In the genomic region with DNA sequence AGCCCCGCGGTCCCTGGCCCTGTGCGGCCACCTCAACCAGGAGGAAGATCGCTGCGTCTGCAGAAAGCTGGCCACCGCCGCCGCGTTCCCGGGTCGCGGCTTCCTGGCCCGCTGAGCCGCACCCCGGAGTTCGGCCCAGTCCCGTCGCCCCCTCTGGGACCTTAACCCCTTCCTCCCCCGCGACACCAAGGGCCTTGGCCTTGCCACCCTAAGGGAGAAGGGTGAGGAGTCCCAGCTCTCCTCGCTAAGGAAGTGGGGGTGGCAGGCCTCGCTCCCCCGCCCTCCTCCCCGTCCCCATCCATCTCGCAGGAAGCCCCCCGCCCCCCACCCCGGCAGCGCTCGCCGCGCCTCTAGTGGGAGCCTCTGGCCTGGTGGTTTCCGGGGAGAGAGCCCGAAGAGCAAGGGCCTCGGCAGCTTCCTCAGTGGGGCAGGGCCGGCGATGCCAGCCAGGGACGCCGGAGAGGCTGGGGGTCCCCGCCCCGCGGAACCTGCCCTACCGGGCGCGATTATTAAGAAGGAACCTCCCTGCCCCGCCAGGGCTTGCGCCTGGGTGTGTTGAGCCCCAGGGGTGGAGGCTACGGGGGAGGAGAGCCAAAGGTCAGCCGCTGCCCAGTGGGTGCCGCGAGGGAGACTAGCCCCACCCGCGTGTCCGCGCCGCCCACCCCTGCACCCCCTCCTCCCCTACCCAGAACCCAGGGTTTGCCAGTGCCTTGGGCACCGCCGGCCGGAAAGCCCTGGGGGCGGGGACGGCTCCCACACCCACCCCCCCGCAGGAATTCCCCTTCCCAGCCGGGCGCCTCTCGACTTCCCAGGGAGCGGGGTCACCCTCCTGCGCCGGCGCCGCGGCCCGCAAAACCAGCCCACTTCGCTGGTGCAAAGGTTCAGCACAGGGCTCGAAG, we compare ENCODE assay signal across 1 cellular context.
TF ChIP-seq lines count a peak whose summit lies in the region.

No MANE protein-coding gene starts in this region.

TF ChIP-seq in HepG2, 621 proteins besides CTCF, POLR2A, EP300 and RAD21 (continues in another document):
- 0 out of 2 replicates have a peak, but pooled peaks have one; percentile 7 for TF ChIP-seq ZNF430 (CRISPR knock-in tag; IDR thresholded peaks at IDR 0.05)
- TF ChIP-seq, protein P1, sequence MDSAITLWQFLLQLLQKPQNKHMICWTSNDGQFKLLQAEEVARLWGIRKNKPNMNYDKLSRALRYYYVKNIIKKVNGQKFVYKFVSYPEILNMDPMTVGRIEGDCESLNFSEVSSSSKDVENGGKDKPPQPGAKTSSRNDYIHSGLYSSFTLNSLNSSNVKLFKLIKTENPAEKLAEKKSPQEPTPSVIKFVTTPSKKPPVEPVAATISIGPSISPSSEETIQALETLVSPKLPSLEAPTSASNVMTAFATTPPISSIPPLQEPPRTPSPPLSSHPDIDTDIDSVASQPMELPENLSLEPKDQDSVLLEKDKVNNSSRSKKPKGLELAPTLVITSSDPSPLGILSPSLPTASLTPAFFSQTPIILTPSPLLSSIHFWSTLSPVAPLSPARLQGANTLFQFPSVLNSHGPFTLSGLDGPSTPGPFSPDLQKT (CRISPR knock-in tag; IDR thresholded peaks at IDR 0.05; ENCODE audit: borderline replicate concordance) = 0 out of 2 replicates have a peak, but pooled peaks have one; percentile 33
- no peak for TF ChIP-seq NCOA2 (CRISPR knock-in tag; IDR thresholded peaks at IDR 0.05)
- no peak for TF ChIP-seq CAMTA2 (CRISPR knock-in tag; IDR thresholded peaks at IDR 0.05; ENCODE audit: borderline replicate concordance)
- TF ChIP-seq EHMT2 (IDR thresholded peaks at IDR 0.05; ENCODE audit: borderline replicate concordance, low read depth, low read length) = no peak
- TF ChIP-seq CREM (IDR thresholded peaks at IDR 0.05) = no peak
- TF ChIP-seq CREM (CRISPR knock-in tag; IDR thresholded peaks at IDR 0.05) = no peak
- peak; percentile 63; the same call in 1 of the 2 replicates for TF ChIP-seq KDM3A (CRISPR knock-in tag; IDR thresholded peaks at IDR 0.05; ENCODE audit: low read depth)
- peak; percentile 64; the same call in 1 of the 2 replicates for TF ChIP-seq ZNF564 (CRISPR knock-in tag; IDR thresholded peaks at IDR 0.05)
- peak; percentile 81; the same call in 1 of the 2 replicates for TF ChIP-seq BRCA1 (CRISPR knock-in tag; IDR thresholded peaks at IDR 0.05)
- TF ChIP-seq, protein P2, sequence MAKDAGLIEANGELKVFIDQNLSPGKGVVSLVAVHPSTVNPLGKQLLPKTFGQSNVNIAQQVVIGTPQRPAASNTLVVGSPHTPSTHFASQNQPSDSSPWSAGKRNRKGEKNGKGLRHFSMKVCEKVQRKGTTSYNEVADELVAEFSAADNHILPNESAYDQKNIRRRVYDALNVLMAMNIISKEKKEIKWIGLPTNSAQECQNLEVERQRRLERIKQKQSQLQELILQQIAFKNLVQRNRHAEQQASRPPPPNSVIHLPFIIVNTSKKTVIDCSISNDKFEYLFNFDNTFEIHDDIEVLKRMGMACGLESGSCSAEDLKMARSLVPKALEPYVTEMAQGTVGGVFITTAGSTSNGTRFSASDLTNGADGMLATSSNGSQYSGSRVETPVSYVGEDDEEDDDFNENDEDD (CRISPR knock-in tag; IDR thresholded peaks at IDR 0.05; ENCODE audit: borderline replicate concordance) = peak; percentile 56; the same call in 1 of the 2 replicates
- peak; percentile 76; the same call in 1 of the 2 replicates for TF ChIP-seq ZNF749 (CRISPR knock-in tag; IDR thresholded peaks at IDR 0.05; ENCODE audit: borderline replicate concordance)
- TF ChIP-seq YY1 (IDR thresholded peaks at IDR 0.05; ENCODE audit: insufficient read depth, insufficient replicate concordance, low read depth, low read length) = no peak
- TF ChIP-seq ZNF337 (CRISPR knock-in tag; IDR thresholded peaks at IDR 0.05; ENCODE audit: borderline replicate concordance, low read depth) = peak; percentile 64; the same call in 1 of the 2 replicates
- no peak for TF ChIP-seq NFKBIZ (CRISPR knock-in tag; IDR thresholded peaks at IDR 0.05)
- TF ChIP-seq, protein P3, sequence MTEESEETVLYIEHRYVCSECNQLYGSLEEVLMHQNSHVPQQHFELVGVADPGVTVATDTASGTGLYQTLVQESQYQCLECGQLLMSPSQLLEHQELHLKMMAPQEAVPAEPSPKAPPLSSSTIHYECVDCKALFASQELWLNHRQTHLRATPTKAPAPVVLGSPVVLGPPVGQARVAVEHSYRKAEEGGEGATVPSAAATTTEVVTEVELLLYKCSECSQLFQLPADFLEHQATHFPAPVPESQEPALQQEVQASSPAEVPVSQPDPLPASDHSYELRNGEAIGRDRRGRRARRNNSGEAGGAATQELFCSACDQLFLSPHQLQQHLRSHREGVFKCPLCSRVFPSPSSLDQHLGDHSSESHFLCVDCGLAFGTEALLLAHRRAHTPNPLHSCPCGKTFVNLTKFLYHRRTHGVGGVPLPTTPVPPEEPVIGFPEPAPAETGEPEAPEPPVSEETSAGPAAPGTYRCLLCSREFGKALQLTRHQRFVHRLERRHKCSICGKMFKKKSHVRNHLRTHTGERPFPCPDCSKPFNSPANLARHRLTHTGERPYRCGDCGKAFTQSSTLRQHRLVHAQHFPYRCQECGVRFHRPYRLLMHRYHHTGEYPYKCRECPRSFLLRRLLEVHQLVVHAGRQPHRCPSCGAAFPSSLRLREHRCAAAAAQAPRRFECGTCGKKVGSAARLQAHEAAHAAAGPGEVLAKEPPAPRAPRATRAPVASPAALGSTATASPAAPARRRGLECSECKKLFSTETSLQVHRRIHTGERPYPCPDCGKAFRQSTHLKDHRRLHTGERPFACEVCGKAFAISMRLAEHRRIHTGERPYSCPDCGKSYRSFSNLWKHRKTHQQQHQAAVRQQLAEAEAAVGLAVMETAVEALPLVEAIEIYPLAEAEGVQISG (CRISPR knock-in tag; IDR thresholded peaks at IDR 0.05) = peak; percentile 46; the same call in 1 of the 2 replicates
- TF ChIP-seq TARDBP (CRISPR knock-in tag; IDR thresholded peaks at IDR 0.05) = 0 out of 2 replicates have a peak, but pooled peaks have one; percentile 29
- TF ChIP-seq, protein P4, sequence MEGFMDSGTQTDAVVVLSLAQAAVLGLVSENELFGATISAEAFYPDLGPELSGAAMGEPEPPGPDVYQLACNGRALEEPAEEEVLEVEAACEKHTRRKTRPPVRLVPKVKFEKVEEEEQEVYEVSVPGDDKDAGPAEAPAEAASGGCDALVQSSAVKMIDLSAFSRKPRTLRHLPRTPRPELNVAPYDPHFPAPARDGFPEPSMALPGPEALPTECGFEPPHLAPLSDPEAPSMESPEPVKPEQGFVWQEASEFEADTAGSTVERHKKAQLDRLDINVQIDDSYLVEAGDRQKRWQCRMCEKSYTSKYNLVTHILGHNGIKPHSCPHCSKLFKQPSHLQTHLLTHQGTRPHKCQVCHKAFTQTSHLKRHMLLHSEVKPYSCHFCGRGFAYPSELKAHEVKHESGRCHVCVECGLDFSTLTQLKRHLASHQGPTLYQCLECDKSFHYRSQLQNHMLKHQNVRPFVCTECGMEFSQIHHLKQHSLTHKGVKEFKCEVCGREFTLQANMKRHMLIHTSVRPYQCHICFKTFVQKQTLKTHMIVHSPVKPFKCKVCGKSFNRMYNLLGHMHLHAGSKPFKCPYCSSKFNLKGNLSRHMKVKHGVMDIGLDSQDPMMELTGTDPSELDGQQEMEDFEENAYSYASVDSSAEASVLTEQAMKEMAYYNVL (CRISPR knock-in tag; IDR thresholded peaks at IDR 0.05; ENCODE audit: borderline replicate concordance) = peak; percentile 27; the same call in 1 of the 2 replicates
- no peak for TF ChIP-seq RFXANK (CRISPR knock-in tag; IDR thresholded peaks at IDR 0.05)
- TF ChIP-seq BRD4 (CRISPR knock-in tag; IDR thresholded peaks at IDR 0.05) = peak; percentile 81
- TF ChIP-seq, protein P5, sequence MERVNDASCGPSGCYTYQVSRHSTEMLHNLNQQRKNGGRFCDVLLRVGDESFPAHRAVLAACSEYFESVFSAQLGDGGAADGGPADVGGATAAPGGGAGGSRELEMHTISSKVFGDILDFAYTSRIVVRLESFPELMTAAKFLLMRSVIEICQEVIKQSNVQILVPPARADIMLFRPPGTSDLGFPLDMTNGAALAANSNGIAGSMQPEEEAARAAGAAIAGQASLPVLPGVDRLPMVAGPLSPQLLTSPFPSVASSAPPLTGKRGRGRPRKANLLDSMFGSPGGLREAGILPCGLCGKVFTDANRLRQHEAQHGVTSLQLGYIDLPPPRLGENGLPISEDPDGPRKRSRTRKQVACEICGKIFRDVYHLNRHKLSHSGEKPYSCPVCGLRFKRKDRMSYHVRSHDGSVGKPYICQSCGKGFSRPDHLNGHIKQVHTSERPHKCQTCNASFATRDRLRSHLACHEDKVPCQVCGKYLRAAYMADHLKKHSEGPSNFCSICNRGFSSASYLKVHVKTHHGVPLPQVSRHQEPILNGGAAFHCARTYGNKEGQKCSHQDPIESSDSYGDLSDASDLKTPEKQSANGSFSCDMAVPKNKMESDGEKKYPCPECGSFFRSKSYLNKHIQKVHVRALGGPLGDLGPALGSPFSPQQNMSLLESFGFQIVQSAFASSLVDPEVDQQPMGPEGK (CRISPR knock-in tag; IDR thresholded peaks at IDR 0.05) = peak; percentile 96
- TF ChIP-seq, protein P6, sequence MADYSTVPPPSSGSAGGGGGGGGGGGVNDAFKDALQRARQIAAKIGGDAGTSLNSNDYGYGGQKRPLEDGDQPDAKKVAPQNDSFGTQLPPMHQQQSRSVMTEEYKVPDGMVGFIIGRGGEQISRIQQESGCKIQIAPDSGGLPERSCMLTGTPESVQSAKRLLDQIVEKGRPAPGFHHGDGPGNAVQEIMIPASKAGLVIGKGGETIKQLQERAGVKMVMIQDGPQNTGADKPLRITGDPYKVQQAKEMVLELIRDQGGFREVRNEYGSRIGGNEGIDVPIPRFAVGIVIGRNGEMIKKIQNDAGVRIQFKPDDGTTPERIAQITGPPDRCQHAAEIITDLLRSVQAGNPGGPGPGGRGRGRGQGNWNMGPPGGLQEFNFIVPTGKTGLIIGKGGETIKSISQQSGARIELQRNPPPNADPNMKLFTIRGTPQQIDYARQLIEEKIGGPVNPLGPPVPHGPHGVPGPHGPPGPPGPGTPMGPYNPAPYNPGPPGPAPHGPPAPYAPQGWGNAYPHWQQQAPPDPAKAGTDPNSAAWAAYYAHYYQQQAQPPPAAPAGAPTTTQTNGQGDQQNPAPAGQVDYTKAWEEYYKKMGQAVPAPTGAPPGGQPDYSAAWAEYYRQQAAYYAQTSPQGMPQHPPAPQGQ (CRISPR knock-in tag; IDR thresholded peaks at IDR 0.05; ENCODE audit: borderline replicate concordance) = peak; percentile 27; the same call in 1 of the 2 replicates
- TF ChIP-seq, protein P7, sequence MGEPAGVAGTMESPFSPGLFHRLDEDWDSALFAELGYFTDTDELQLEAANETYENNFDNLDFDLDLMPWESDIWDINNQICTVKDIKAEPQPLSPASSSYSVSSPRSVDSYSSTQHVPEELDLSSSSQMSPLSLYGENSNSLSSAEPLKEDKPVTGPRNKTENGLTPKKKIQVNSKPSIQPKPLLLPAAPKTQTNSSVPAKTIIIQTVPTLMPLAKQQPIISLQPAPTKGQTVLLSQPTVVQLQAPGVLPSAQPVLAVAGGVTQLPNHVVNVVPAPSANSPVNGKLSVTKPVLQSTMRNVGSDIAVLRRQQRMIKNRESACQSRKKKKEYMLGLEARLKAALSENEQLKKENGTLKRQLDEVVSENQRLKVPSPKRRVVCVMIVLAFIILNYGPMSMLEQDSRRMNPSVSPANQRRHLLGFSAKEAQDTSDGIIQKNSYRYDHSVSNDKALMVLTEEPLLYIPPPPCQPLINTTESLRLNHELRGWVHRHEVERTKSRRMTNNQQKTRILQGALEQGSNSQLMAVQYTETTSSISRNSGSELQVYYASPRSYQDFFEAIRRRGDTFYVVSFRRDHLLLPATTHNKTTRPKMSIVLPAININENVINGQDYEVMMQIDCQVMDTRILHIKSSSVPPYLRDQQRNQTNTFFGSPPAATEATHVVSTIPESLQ (CRISPR knock-in tag; conservative IDR thresholded peaks at IDR 0.05) = no peak
- TF ChIP-seq, protein P8, sequence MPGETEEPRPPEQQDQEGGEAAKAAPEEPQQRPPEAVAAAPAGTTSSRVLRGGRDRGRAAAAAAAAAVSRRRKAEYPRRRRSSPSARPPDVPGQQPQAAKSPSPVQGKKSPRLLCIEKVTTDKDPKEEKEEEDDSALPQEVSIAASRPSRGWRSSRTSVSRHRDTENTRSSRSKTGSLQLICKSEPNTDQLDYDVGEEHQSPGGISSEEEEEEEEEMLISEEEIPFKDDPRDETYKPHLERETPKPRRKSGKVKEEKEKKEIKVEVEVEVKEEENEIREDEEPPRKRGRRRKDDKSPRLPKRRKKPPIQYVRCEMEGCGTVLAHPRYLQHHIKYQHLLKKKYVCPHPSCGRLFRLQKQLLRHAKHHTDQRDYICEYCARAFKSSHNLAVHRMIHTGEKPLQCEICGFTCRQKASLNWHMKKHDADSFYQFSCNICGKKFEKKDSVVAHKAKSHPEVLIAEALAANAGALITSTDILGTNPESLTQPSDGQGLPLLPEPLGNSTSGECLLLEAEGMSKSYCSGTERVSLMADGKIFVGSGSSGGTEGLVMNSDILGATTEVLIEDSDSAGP (CRISPR knock-in tag; IDR thresholded peaks at IDR 0.05; ENCODE audit: borderline replicate concordance) = no peak; the same call in none of the 2 replicates
- TF ChIP-seq, protein P9, sequence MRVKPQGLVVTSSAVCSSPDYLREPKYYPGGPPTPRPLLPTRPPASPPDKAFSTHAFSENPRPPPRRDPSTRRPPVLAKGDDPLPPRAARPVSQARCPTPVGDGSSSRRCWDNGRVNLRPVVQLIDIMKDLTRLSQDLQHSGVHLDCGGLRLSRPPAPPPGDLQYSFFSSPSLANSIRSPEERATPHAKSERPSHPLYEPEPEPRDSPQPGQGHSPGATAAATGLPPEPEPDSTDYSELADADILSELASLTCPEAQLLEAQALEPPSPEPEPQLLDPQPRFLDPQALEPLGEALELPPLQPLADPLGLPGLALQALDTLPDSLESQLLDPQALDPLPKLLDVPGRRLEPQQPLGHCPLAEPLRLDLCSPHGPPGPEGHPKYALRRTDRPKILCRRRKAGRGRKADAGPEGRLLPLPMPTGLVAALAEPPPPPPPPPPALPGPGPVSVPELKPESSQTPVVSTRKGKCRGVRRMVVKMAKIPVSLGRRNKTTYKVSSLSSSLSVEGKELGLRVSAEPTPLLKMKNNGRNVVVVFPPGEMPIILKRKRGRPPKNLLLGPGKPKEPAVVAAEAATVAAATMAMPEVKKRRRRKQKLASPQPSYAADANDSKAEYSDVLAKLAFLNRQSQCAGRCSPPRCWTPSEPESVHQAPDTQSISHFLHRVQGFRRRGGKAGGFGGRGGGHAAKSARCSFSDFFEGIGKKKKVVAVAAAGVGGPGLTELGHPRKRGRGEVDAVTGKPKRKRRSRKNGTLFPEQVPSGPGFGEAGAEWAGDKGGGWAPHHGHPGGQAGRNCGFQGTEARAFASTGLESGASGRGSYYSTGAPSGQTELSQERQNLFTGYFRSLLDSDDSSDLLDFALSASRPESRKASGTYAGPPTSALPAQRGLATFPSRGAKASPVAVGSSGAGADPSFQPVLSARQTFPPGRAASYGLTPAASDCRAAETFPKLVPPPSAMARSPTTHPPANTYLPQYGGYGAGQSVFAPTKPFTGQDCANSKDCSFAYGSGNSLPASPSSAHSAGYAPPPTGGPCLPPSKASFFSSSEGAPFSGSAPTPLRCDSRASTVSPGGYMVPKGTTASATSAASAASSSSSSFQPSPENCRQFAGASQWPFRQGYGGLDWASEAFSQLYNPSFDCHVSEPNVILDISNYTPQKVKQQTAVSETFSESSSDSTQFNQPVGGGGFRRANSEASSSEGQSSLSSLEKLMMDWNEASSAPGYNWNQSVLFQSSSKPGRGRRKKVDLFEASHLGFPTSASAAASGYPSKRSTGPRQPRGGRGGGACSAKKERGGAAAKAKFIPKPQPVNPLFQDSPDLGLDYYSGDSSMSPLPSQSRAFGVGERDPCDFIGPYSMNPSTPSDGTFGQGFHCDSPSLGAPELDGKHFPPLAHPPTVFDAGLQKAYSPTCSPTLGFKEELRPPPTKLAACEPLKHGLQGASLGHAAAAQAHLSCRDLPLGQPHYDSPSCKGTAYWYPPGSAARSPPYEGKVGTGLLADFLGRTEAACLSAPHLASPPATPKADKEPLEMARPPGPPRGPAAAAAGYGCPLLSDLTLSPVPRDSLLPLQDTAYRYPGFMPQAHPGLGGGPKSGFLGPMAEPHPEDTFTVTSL (CRISPR knock-in tag; IDR thresholded peaks at IDR 0.05; ENCODE audit: borderline replicate concordance) = 0 out of 2 replicates have a peak, but pooled peaks have one; percentile 37
- 0 out of 2 replicates have a peak, but pooled peaks have one; percentile 37 for TF ChIP-seq ZNF747 (CRISPR knock-in tag; IDR thresholded peaks at IDR 0.05; ENCODE audit: borderline replicate concordance)
